ENCODE assay signal across 11 cellular contexts in the genomic region with DNA sequence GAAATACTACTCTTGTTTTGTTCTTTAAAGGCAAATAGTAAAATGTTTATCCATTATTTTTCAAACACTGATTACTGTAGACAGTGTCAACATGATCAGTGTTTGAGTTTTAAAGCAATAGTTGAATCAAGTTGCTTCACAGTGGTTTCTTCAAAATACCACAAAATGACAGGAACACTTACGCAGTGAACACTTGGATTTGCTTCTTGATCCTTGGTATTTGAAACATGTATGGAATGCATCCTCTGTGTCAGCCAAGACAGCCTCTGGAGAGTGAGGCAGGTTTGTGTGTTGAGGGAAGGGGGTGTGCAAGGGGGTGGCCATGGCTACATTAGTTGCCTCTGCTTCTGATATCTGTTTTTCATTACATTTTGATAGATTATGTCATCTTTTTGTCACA.
DNase-seq lines count a peak whose midpoint lies in the region; ATAC-seq and TF ChIP-seq lines count a peak whose summit lies in the region.
"Had no signal": no experiment of that assay in that cellular context is flagged by ENCODE, and none has a peak within 500 bp of the region (broad histone marks: within the 10 kb centered on the region; RNA-seq: fewer than 3 reads in every experiment).

No MANE protein-coding gene starts in this region.

- H3K9ac ChIP-seq in neural progenitor cell, result no peak overlapping the region

- CTCF ChIA-PET in Caco-2 (lab: Charles Lee), result no interaction called here

- H3K27ac ChIP-seq in RWPE2 (ENCODE audit: poor library complexity, severe bottlenecking) (peak overlapping the region; percentile 100), neural progenitor cell (no peak overlapping the region), aorta (ENCODE audit: low read depth in 1 of 2, low read length in 2 of 2) (no peak overlapping the region), substantia nigra (ENCODE audit: low read depth, low read length, poor library complexity, severe bottlenecking) (no peak overlapping the region)

- H3K9me3 ChIP-seq in Caco-2 (0 out of 2 replicates have a peak, but pooled peaks cover 5% of the 10 kb centered on the region), RWPE2 (ENCODE audit: severe bottlenecking) (no peaks in the 10 kb centered on the region), neural progenitor cell (ENCODE audit: low read depth) (no peaks in the 10 kb centered on the region), aorta (ENCODE audit: control insufficient read depth, low read length) (no peaks in the 10 kb centered on the region)

- H3K4me3 ChIP-seq in Caco-2 (ENCODE audit: low read depth, low read length) (no peak overlapping the region), RWPE2 (ENCODE audit: severe bottlenecking) (no peak overlapping the region), neural progenitor cell (no peak overlapping the region), aorta (ENCODE audit: low read length in 2 of 2) (no peak overlapping the region)

- H3K36me3 Mint-ChIP-seq in Caco-2 (ENCODE audit: insufficient read depth, unreplicated experiment) (no peaks in the 10 kb centered on the region), neural progenitor cell (no peaks in the 10 kb centered on the region)

- WGBS in aorta, 2 donors, result 3 to 8% methylated on average over 1 of the region's 1 CpG

- H3K4me1 ChIP-seq in Caco-2 (peaks cover 54% of the 10 kb centered on the region), RWPE2 (ENCODE audit: insufficient read depth, poor library complexity, severe bottlenecking) (peaks cover 48% of the 10 kb centered on the region), neural progenitor cell (peaks cover 30% of the 10 kb centered on the region), aorta (ENCODE audit: control insufficient read depth in 1 of 2, insufficient read depth in 2 of 2, low read length in 2 of 2) (peaks cover 4 to 5% of the 10 kb centered on the region in 2 donors)

- H3K27ac Mint-ChIP-seq in Caco-2 (ENCODE audit: unreplicated experiment) (peak overlapping the region; percentile 90), neural progenitor cell (peak overlapping the region; percentile 90)
- H3K27ac Mint-ChIP-seq: activated B cell treated with CpG ODN at 0.5 μM for 24 hours had no signal

- intact Hi-C loops in Caco-2 (cut with micrococcal nuclease; ENCODE audit: unreplicated experiment), result loop anchor here (1.0 to 5.0 kb wide), 2 partner anchors 11 to 68 kb away; no protein-coding TSS in a partner anchor
- intact Hi-C loops in aorta (cut with DNase I), result loop anchor here (5.0 to 10.0 kb wide), 2 partner anchors 412 to 779 kb away; a partner anchor contains a TSS

- no peaks in the 10 kb centered on the region for H3K9me3 Mint-ChIP-seq in Caco-2 (ENCODE audit: unreplicated experiment)
- H3K9me3 Mint-ChIP-seq in neural progenitor cell, result no peaks in the 10 kb centered on the region
- H3K9me3 Mint-ChIP-seq: activated B cell treated with CpG ODN at 0.5 μM for 24 hours had no signal

- H3K79me2 ChIP-seq in neural progenitor cell (ENCODE audit: low read depth), result no peaks in the 10 kb centered on the region

- TF ChIP-seq CTCF in Caco-2 (IDR thresholded peaks at IDR 0.05; ENCODE audit: insufficient read depth in 1 of 2, low read depth in 1 of 2, low read length in 1 of 2, severe bottlenecking in 1 of 2, unreplicated experiment in 1 of 2) (no peak), RWPE2 (IDR thresholded peaks at IDR 0.05; ENCODE audit: poor library complexity, severe bottlenecking) (no peak), neural progenitor cell (IDR thresholded peaks at IDR 0.05) (no peak)

- H2AFZ ChIP-seq in neural progenitor cell (replicated peaks), result no peak overlapping the region

- peak; percentile 62 to 80 for DNase-seq in Caco-2
- peak; percentile 83 for DNase-seq in RWPE2 (ENCODE audit: low spot score)
- DNase-seq in fibroblast of peridontal ligament (ENCODE audit: extremely low read depth), result peak; percentile 92
- peak; percentile 73 for DNase-seq in neural progenitor cell (ENCODE audit: low spot score)
- no peak for DNase-seq in aorta
- no peak for DNase-seq in substantia nigra (lab: John Stamatoyannopoulos, UW)
- DNase-seq in KBM-7, result no peak
- DNase-seq: activated B cell treated with CpG ODN at 0.5 μM for 24 hours, DND-41, NCI-H1417 treated with DMSO at 0.1 percent for 48 hours had no signal

- POLR2A ChIA-PET in Caco-2 (lab: Charles Lee), result no interaction called here

- no TSS peak for BruUV-seq in Caco-2 (replicated peaks; lab: Mats Ljungman, UMichigan)

- no peak overlapping the region for H3K4me3 Mint-ChIP-seq in Caco-2 (ENCODE audit: unreplicated experiment)
- H3K4me3 Mint-ChIP-seq in neural progenitor cell, result no peak overlapping the region
- H3K4me3 Mint-ChIP-seq: activated B cell treated with CpG ODN at 0.5 μM for 24 hours had no signal

- in situ Hi-C loops in KBM-7 (cut with MboI; ENCODE audit: low pct_unique_long_range_greater_than_20kb, low sequenced_read_pairs), result no loop called here

- H3F3A ChIP-seq in neural progenitor cell (ENCODE audit: low read depth), result no peaks in the 10 kb centered on the region

- H4K20me1 ChIP-seq in neural progenitor cell (ENCODE audit: low read depth), result no peaks in the 10 kb centered on the region

- H3K36me3 ChIP-seq in Caco-2 (ENCODE audit: control insufficient read depth, insufficient read depth, low read length) (no peaks in the 10 kb centered on the region), RWPE2 (ENCODE audit: low read depth) (no peaks in the 10 kb centered on the region), neural progenitor cell (no peaks in the 10 kb centered on the region), aorta (ENCODE audit: control insufficient read depth in 1 of 2, insufficient read depth in 2 of 2, low read length in 1 of 2) (no peaks in the 10 kb centered on the region)

- no peaks in the 10 kb centered on the region for H3K27me3 ChIP-seq in Caco-2 (replicated peaks; ENCODE audit: control insufficient read depth, insufficient read depth, low read length)
- no peaks in the 10 kb centered on the region for H3K27me3 ChIP-seq in RWPE2 (ENCODE audit: insufficient read depth, poor library complexity, severe bottlenecking)
- H3K27me3 ChIP-seq in neural progenitor cell, result no peaks in the 10 kb centered on the region
- H3K27me3 ChIP-seq in aorta (ENCODE audit: control insufficient read depth in 1 of 2, insufficient read depth in 2 of 2, low read length in 1 of 2), result no peaks in the 10 kb centered on the region

- H3K4me2 ChIP-seq in neural progenitor cell, result peak overlapping the region; percentile 46

- H3K4me1 Mint-ChIP-seq in Caco-2 (ENCODE audit: low read depth, unreplicated experiment), result peaks cover 20% of the 10 kb centered on the region
- H3K4me1 Mint-ChIP-seq in neural progenitor cell, result peaks cover 40% of the 10 kb centered on the region
- H3K4me1 Mint-ChIP-seq: activated B cell treated with CpG ODN at 0.5 μM for 24 hours had no signal

- H3K27me3 Mint-ChIP-seq in Caco-2 (ENCODE audit: insufficient read depth, unreplicated experiment), result no peaks in the 10 kb centered on the region
- no peaks in the 10 kb centered on the region for H3K27me3 Mint-ChIP-seq in neural progenitor cell (ENCODE audit: insufficient read depth, low read depth)
- H3K27me3 Mint-ChIP-seq: activated B cell treated with CpG ODN at 0.5 μM for 24 hours had no signal

- ATAC-seq in RWPE2 (ENCODE audit: low read depth) (peak; percentile 93), HG02973 (IDR thresholded peaks at IDR 0.05; ENCODE audit: unreplicated experiment) (no peak), aorta (ENCODE audit: low FRiP score) (no peak)

Comparison
In these comparisons a context has a peak if more than half of its experiments do, and no peak if none do; other contexts are left out.
1. DNase-seq: peak in Caco-2 (2 of 2), RWPE2 (single experiment), fibroblast of peridontal ligament (single experiment) and neural progenitor cell (single experiment); none in aorta (0 of 2), substantia nigra (0 of 49) and KBM-7 (single experiment).